In the genomic region with DNA sequence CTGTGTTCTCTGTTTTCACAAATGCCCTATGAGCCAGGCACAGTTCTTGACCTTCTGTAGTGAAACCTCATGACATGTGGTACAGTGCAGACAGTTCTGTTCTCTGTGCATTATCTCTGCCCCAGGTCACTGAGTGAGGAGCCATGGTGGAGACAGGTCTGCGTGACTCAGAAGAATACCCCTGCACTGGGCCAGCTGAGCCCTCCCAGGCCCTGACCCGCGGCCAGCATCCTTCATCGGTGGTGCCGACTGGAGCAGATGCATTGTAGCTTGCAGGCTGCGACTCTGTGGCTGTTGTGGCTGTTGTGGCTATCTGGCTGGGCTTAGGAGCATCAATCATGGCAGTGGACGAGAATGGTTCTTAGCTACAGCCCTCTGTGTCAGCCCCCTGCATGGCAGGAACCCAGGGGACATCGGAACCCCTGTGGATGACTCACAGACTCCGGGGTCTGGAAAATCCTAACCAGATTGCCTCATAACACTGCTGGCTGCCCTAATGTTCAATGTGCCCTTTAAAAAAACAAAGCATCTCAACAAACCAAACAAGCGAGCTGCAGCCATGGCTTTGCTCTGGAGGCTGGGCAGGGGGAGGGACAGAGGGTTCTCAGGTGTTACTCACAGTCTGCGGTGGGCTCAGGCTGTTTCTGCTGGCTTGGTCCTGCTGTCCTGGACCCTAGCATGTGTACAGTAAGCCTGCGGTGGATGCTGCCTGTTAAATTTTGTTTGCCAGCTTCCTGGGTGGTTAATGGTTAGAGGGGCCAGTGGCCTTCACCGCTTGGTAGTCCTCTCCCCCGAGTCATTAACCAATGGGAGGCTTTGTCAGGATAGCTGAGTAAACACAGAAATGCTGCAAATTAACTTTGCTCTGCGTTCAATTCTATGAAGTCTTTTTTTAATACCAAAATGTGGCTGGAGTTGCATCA, we compare ENCODE assay signal across 1 cellular context.
A peak's percentile ranks its signal among the peaks of the same experiment; 100 is the strongest.
TF ChIP-seq lines count a peak whose summit lies in the region.

Gene SERPINA6, minus strand, starts transcription at position 689 of the 923 bp plus-strand sequence. CDS start 8,688 bp downstream, outside the sequence.

TF ChIP-seq in HepG2, 621 proteins besides CTCF, POLR2A, EP300 and RAD21 (continued from another document and continues in another):
- no peak for TF ChIP-seq ZNF513 (CRISPR knock-in tag; conservative IDR thresholded peaks at IDR 0.05)
- no peak for TF ChIP-seq SMYD3 (CRISPR knock-in tag; IDR thresholded peaks at IDR 0.05)
- no peak for TF ChIP-seq ZNF20 (CRISPR knock-in tag; IDR thresholded peaks at IDR 0.05)
- TF ChIP-seq CEBPB (IDR thresholded peaks at IDR 0.05; ENCODE audit: borderline replicate concordance, low read depth, low read length) = peak; percentile 67; the same call in 1 of the 2 replicates
- no peak for TF ChIP-seq ZNF253 (CRISPR knock-in tag; IDR thresholded peaks at IDR 0.05; ENCODE audit: borderline replicate concordance)
- no peak for TF ChIP-seq DMTF1 (CRISPR knock-in tag; IDR thresholded peaks at IDR 0.05)
- no peak for TF ChIP-seq ZNF782 (CRISPR knock-in tag; IDR thresholded peaks at IDR 0.05; ENCODE audit: borderline replicate concordance)
- TF ChIP-seq KMT2A (CRISPR knock-in tag; IDR thresholded peaks at IDR 0.05) = no peak; the same call in 1 of the 2 replicates
- TF ChIP-seq ZNF350 (CRISPR knock-in tag; IDR thresholded peaks at IDR 0.05; ENCODE audit: borderline replicate concordance, low read depth) = peak; percentile 79; the same call in 1 of the 2 replicates
- TF ChIP-seq, protein P1, sequence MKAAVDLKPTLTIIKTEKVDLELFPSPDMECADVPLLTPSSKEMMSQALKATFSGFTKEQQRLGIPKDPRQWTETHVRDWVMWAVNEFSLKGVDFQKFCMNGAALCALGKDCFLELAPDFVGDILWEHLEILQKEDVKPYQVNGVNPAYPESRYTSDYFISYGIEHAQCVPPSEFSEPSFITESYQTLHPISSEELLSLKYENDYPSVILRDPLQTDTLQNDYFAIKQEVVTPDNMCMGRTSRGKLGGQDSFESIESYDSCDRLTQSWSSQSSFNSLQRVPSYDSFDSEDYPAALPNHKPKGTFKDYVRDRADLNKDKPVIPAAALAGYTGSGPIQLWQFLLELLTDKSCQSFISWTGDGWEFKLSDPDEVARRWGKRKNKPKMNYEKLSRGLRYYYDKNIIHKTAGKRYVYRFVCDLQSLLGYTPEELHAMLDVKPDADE (CRISPR knock-in tag; IDR thresholded peaks at IDR 0.05) = no peak
- TF ChIP-seq, protein P2, sequence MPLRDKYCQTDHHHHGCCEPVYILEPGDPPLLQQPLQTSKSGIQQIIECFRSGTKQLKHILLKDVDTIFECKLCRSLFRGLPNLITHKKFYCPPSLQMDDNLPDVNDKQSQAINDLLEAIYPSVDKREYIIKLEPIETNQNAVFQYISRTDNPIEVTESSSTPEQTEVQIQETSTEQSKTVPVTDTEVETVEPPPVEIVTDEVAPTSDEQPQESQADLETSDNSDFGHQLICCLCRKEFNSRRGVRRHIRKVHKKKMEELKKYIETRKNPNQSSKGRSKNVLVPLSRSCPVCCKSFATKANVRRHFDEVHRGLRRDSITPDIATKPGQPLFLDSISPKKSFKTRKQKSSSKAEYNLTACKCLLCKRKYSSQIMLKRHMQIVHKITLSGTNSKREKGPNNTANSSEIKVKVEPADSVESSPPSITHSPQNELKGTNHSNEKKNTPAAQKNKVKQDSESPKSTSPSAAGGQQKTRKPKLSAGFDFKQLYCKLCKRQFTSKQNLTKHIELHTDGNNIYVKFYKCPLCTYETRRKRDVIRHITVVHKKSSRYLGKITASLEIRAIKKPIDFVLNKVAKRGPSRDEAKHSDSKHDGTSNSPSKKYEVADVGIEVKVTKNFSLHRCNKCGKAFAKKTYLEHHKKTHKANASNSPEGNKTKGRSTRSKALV (CRISPR knock-in tag; IDR thresholded peaks at IDR 0.05) = no peak
- TF ChIP-seq MEIS2 (CRISPR knock-in tag; IDR thresholded peaks at IDR 0.05) = no peak
- 0 out of 2 replicates have a peak, but pooled peaks have one; percentile 31 for TF ChIP-seq SIN3A (IDR thresholded peaks at IDR 0.05; ENCODE audit: borderline replicate concordance, low read depth, low read length)
- TF ChIP-seq KLF11 (CRISPR knock-in tag; IDR thresholded peaks at IDR 0.05) = no peak
- TF ChIP-seq TP53 (CRISPR knock-in tag; conservative IDR thresholded peaks at IDR 0.05) = no peak
- TF ChIP-seq MBNL3 (CRISPR knock-in tag; conservative IDR thresholded peaks at IDR 0.05) = no peak
- peak; percentile 19; the same call in 1 of the 2 replicates for TF ChIP-seq HOXA5 (CRISPR knock-in tag; IDR thresholded peaks at IDR 0.05)
- TF ChIP-seq, protein P3, sequence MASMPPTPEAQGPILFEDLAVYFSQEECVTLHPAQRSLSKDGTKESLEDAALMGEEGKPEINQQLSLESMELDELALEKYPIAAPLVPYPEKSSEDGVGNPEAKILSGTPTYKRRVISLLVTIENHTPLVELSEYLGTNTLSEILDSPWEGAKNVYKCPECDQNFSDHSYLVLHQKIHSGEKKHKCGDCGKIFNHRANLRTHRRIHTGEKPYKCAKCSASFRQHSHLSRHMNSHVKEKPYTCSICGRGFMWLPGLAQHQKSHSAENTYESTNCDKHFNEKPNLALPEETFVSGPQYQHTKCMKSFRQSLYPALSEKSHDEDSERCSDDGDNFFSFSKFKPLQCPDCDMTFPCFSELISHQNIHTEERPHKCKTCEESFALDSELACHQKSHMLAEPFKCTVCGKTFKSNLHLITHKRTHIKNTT (CRISPR knock-in tag; IDR thresholded peaks at IDR 0.05) = no peak
- TF ChIP-seq, protein P4, sequence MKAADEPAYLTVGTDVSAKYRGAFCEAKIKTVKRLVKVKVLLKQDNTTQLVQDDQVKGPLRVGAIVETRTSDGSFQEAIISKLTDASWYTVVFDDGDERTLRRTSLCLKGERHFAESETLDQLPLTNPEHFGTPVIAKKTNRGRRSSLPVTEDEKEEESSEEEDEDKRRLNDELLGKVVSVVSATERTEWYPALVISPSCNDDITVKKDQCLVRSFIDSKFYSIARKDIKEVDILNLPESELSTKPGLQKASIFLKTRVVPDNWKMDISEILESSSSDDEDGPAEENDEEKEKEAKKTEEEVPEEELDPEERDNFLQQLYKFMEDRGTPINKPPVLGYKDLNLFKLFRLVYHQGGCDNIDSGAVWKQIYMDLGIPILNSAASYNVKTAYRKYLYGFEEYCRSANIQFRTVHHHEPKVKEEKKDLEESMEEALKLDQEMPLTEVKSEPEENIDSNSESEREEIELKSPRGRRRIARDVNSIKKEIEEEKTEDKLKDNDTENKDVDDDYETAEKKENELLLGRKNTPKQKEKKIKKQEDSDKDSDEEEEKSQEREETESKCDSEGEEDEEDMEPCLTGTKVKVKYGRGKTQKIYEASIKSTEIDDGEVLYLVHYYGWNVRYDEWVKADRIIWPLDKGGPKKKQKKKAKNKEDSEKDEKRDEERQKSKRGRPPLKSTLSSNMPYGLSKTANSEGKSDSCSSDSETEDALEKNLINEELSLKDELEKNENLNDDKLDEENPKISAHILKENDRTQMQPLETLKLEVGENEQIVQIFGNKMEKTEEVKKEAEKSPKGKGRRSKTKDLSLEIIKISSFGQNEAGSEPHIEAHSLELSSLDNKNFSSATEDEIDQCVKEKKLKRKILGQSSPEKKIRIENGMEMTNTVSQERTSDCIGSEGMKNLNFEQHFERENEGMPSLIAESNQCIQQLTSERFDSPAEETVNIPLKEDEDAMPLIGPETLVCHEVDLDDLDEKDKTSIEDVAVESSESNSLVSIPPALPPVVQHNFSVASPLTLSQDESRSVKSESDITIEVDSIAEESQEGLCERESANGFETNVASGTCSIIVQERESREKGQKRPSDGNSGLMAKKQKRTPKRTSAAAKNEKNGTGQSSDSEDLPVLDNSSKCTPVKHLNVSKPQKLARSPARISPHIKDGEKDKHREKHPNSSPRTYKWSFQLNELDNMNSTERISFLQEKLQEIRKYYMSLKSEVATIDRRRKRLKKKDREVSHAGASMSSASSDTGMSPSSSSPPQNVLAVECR (CRISPR knock-in tag; IDR thresholded peaks at IDR 0.05; ENCODE audit: borderline replicate concordance) = peak; percentile 61; the same call in 1 of the 2 replicates
- TF ChIP-seq, protein P5, sequence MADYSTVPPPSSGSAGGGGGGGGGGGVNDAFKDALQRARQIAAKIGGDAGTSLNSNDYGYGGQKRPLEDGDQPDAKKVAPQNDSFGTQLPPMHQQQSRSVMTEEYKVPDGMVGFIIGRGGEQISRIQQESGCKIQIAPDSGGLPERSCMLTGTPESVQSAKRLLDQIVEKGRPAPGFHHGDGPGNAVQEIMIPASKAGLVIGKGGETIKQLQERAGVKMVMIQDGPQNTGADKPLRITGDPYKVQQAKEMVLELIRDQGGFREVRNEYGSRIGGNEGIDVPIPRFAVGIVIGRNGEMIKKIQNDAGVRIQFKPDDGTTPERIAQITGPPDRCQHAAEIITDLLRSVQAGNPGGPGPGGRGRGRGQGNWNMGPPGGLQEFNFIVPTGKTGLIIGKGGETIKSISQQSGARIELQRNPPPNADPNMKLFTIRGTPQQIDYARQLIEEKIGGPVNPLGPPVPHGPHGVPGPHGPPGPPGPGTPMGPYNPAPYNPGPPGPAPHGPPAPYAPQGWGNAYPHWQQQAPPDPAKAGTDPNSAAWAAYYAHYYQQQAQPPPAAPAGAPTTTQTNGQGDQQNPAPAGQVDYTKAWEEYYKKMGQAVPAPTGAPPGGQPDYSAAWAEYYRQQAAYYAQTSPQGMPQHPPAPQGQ (CRISPR knock-in tag; IDR thresholded peaks at IDR 0.05; ENCODE audit: borderline replicate concordance) = no peak
- TF ChIP-seq RNF219 (CRISPR knock-in tag; IDR thresholded peaks at IDR 0.05) = no peak
- TF ChIP-seq, protein P6, sequence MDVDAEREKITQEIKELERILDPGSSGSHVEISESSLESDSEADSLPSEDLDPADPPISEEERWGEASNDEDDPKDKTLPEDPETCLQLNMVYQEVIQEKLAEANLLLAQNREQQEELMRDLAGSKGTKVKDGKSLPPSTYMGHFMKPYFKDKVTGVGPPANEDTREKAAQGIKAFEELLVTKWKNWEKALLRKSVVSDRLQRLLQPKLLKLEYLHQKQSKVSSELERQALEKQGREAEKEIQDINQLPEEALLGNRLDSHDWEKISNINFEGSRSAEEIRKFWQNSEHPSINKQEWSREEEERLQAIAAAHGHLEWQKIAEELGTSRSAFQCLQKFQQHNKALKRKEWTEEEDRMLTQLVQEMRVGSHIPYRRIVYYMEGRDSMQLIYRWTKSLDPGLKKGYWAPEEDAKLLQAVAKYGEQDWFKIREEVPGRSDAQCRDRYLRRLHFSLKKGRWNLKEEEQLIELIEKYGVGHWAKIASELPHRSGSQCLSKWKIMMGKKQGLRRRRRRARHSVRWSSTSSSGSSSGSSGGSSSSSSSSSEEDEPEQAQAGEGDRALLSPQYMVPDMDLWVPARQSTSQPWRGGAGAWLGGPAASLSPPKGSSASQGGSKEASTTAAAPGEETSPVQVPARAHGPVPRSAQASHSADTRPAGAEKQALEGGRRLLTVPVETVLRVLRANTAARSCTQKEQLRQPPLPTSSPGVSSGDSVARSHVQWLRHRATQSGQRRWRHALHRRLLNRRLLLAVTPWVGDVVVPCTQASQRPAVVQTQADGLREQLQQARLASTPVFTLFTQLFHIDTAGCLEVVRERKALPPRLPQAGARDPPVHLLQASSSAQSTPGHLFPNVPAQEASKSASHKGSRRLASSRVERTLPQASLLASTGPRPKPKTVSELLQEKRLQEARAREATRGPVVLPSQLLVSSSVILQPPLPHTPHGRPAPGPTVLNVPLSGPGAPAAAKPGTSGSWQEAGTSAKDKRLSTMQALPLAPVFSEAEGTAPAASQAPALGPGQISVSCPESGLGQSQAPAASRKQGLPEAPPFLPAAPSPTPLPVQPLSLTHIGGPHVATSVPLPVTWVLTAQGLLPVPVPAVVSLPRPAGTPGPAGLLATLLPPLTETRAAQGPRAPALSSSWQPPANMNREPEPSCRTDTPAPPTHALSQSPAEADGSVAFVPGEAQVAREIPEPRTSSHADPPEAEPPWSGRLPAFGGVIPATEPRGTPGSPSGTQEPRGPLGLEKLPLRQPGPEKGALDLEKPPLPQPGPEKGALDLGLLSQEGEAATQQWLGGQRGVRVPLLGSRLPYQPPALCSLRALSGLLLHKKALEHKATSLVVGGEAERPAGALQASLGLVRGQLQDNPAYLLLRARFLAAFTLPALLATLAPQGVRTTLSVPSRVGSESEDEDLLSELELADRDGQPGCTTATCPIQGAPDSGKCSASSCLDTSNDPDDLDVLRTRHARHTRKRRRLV (CRISPR knock-in tag; IDR thresholded peaks at IDR 0.05) = no peak
